In the genomic region with DNA sequence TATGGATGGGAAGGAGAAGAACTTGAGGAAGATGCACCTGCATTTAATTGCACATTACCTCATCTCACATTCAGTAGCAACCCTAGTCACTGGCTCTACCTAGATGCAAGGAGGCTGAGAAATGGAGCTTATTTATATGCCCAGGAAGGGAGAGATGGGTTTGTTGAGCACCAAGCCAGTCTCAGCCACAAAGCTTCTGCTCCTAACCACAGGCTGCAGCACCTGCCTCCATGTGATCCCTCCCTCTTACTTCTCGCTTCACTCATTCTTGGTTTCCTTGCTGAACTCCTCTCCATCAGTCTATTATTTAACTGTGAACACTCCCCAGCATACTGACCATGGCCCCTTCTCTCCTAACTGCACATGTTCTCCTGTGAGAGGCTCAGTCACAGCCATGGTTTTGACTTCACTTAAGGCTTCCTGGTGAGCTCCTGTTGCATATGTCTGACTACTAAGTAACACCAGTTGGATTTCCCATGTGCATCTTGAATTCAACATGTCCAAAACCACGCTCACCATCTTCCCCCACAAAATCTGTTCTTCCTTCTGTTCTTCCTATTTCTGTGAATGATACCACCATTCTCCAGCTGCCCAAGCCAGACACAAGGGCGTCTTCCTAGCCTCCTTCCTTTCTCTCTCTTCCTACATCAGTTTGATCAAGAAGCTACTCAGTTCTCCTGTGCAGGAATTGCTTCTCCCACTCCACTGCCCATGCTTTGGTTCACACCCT, we compare ENCODE assay signal across 13 cellular contexts.
DNase-seq lines count a peak whose midpoint lies in the region; ATAC-seq and TF ChIP-seq lines count a peak whose summit lies in the region.
"Had no signal": no experiment of that assay in that cellular context is flagged by ENCODE, and none has a peak within 500 bp of the region (broad histone marks: within the 10 kb centered on the region; RNA-seq: fewer than 3 reads in every experiment).

No MANE protein-coding gene starts in this region.

- H3K27ac ChIP-seq in smooth muscle cell (ENCODE audit: low read depth): no peak overlapping the region
- H3K27ac ChIP-seq: breast epithelium, thyroid gland had no signal

- ATAC-seq in GM18502 (IDR thresholded peaks at IDR 0.05; ENCODE audit: poor library complexity, unreplicated experiment): peak; percentile 68
- ATAC-seq in GM21381 (IDR thresholded peaks at IDR 0.05; ENCODE audit: unreplicated experiment): peak; percentile 70
- ATAC-seq in HG03066 (IDR thresholded peaks at IDR 0.05; ENCODE audit: low read depth, unreplicated experiment): peak; percentile 85
- peak; percentile 87 for ATAC-seq in effector memory CD8-positive, alpha-beta T cell (replicated peaks)
- ATAC-seq in GM19463 (IDR thresholded peaks at IDR 0.05; ENCODE audit: unreplicated experiment): no peak
- ATAC-seq: left ventricle myocardium superior had no signal

- H2AFZ ChIP-seq in smooth muscle cell (ENCODE audit: low read depth): no peak overlapping the region

- no peak for TF ChIP-seq CTCF in smooth muscle cell (IDR thresholded peaks at IDR 0.05; ENCODE audit: borderline replicate concordance, insufficient read depth, poor library complexity, severe bottlenecking)

- H3K4me1 ChIP-seq in smooth muscle cell (ENCODE audit: low read depth): no peaks in the 10 kb centered on the region
- H3K4me1 ChIP-seq: breast epithelium, thyroid gland had no signal

- DNase-seq in effector memory CD8-positive, alpha-beta T cell: peak in 1 of 3 experiments; percentile 9
- DNase-seq in smooth muscle cell (lab: John Stamatoyannopoulos, UW; ENCODE audit: unreplicated experiment) (no peak), NCI-H187 treated with DMSO at 0.1 percent for 48 hours (lab: John Stamatoyannopoulos, UW) (no peak)
- DNase-seq: activated CD8-positive, alpha-beta memory T cell treated with anti-CD3 and anti-CD28 coated beads, Interleukin-2, amount 50 U/mL, for 4 hours; left ventricle myocardium superior; small intestine; T-helper 9 cell; thyroid gland had no signal

- H3K9me3 Mint-ChIP-seq in effector memory CD8-positive, alpha-beta T cell: no peaks in the 10 kb centered on the region

- no peaks in the 10 kb centered on the region for H3K9me3 ChIP-seq in smooth muscle cell (replicated peaks; ENCODE audit: low read depth)
- H3K9me3 ChIP-seq: breast epithelium, thyroid gland had no signal

- no peaks in the 10 kb centered on the region for H3K36me3 ChIP-seq in smooth muscle cell (ENCODE audit: low read depth)
- H3K36me3 ChIP-seq: breast epithelium, thyroid gland had no signal

- H3K4me3 ChIP-seq in smooth muscle cell: no peak overlapping the region
- H3K4me3 ChIP-seq: breast epithelium, thyroid gland had no signal

- H3K4me3 Mint-ChIP-seq in effector memory CD8-positive, alpha-beta T cell: peak overlapping the region in 1 of 2 donors; percentile 9

- no peak overlapping the region for H3K9ac ChIP-seq in smooth muscle cell (ENCODE audit: low read depth)

- H3K27ac Mint-ChIP-seq in effector memory CD8-positive, alpha-beta T cell: no peak overlapping the region

- no peaks in the 10 kb centered on the region for H3K27me3 ChIP-seq in smooth muscle cell (ENCODE audit: low read depth)
- H3K27me3 ChIP-seq: breast epithelium, thyroid gland had no signal

- no peaks in the 10 kb centered on the region for H3K79me2 ChIP-seq in smooth muscle cell (ENCODE audit: low read depth)

- WGBS in smooth muscle cell (ENCODE audit: low lambda C conversion rate): 91% methylated on average over 3 of the region's 3 CpGs

- H3K4me2 ChIP-seq in smooth muscle cell: no peak overlapping the region

- H3F3A ChIP-seq in smooth muscle cell (ENCODE audit: low read depth): no peaks in the 10 kb centered on the region

- H3K27me3 Mint-ChIP-seq in effector memory CD8-positive, alpha-beta T cell: peaks cover 16 to 36% of the 10 kb centered on the region in 2 donors

- no peaks in the 10 kb centered on the region for H3K36me3 Mint-ChIP-seq in effector memory CD8-positive, alpha-beta T cell (ENCODE audit: insufficient read depth)

- H4K20me1 ChIP-seq in smooth muscle cell (ENCODE audit: low read depth): no peaks in the 10 kb centered on the region

- H3K4me1 Mint-ChIP-seq in effector memory CD8-positive, alpha-beta T cell (ENCODE audit: low read depth in 2 of 2): peaks cover 13 to 16% of the 10 kb centered on the region in 2 donors
